2 cellular contexts compared by ENCODE assay signal in genomic region chr1:108831225-108831624, GRCh38.
TF ChIP-seq lines count a peak whose summit lies in the region.

No MANE protein-coding gene starts in this region.

TF ChIP-seq in HEK293, 187 proteins besides CTCF, POLR2A, EP300 and RAD21 (continued from another document):
- TF ChIP-seq SETDB1 (IDR thresholded peaks at IDR 0.05; ENCODE audit: insufficient read length, low read length), result peak; percentile 26

TF ChIP-seq in K562, 482 proteins besides CTCF, POLR2A, EP300 and RAD21:
- no peak for TF ChIP-seq SRF (CRISPR knock-in tag; IDR thresholded peaks at IDR 0.05)
- TF ChIP-seq ZNF511 (CRISPR knock-in tag; IDR thresholded peaks at IDR 0.05), result no peak
- TF ChIP-seq ZZZ3 (IDR thresholded peaks at IDR 0.05), result no peak
